In genomic region chr15:47717036-47717611, GRCh38 we compare ENCODE assay signal across 8 cellular contexts. TPM values are rescaled to one million over a fixed set of nuclear protein-coding genes. Genes with fewer than 3 reads are reported as not detected.
DNase-seq lines count a peak whose midpoint lies in the region; ATAC-seq and TF ChIP-seq lines count a peak whose summit lies in the region.

SEMA6D (plus strand) TSS chr15:47717505; CDS start chr15:47759799, 42,294 bp downstream.

- H3K27ac Mint-ChIP-seq in stimulated activated effector memory CD8-positive, alpha-beta T cell treated with anti-CD3 and anti-CD28 coated beads, Interleukin-12 subunit alpha, Interleukin-12 subunit beta, amount 100 ng/mL, for 72 hours = no peak within 1 kb of the TSS

- H3K9me3 Mint-ChIP-seq in stimulated activated effector memory CD8-positive, alpha-beta T cell treated with anti-CD3 and anti-CD28 coated beads, Interleukin-12 subunit alpha, Interleukin-12 subunit beta, amount 100 ng/mL, for 72 hours = no peaks in the 10 kb centered on the region

- TF ChIP-seq POLR2A in prostate gland (IDR thresholded peaks at IDR 0.05) = peak; percentile 3

- no peaks in the 10 kb centered on the region for H3K36me3 ChIP-seq in prostate gland

- peak within 1 kb of the TSS; percentile 62 to 76 for H3K27ac ChIP-seq in prostate gland

- no peaks in the 10 kb centered on the region for H3K36me3 Mint-ChIP-seq in stimulated activated effector memory CD8-positive, alpha-beta T cell treated with anti-CD3 and anti-CD28 coated beads, Interleukin-12 subunit alpha, Interleukin-12 subunit beta, amount 100 ng/mL, for 72 hours

- 1% methylated on average over 39 of the region's 40 CpGs for WGBS in prostate gland

- intact Hi-C loops in prostate gland (cut with DNase I) = loop anchor here (5.0 kb wide), 1 partner anchor 520 kb away; no protein-coding TSS in a partner anchor

- ATAC-seq in GM18511 (IDR thresholded peaks at IDR 0.05; ENCODE audit: unreplicated experiment) = no peak
- no peak for ATAC-seq in stimulated activated effector memory CD8-positive, alpha-beta T cell treated with anti-CD3 and anti-CD28 coated beads, Interleukin-12 subunit alpha, Interleukin-12 subunit beta, amount 100 ng/mL, for 72 hours

- no peaks in the 10 kb centered on the region for H3K4me1 ChIP-seq in prostate gland (replicated peaks)

- no peaks in the 10 kb centered on the region for H3K4me1 Mint-ChIP-seq in stimulated activated effector memory CD8-positive, alpha-beta T cell treated with anti-CD3 and anti-CD28 coated beads, Interleukin-12 subunit alpha, Interleukin-12 subunit beta, amount 100 ng/mL, for 72 hours

- TF ChIP-seq CTCF in prostate gland (IDR thresholded peaks at IDR 0.05) = peak in 3 of 4 experiments; percentile 18 to 60 (median 35)

- no peaks in the 10 kb centered on the region for H3K9me3 ChIP-seq in prostate gland

- no peaks in the 10 kb centered on the region for H3K27me3 ChIP-seq in prostate gland (replicated peaks; ENCODE audit: insufficient read depth)

- DNase-seq in EH (ENCODE audit: low read depth) (peak; percentile 74), NCI-H2029 treated with DMSO at 0.1 percent for 48 hours (lab: John Stamatoyannopoulos, UW) (peak; percentile 9), astrocyte of the hippocampus (ENCODE audit: low read depth, low spot score) (peak; percentile 90), hypothalamus (lab: John Stamatoyannopoulos, UW) (peak in 50 of 51 donors; percentile 19 to 88 (median 74)), prostate gland (ENCODE audit: low spot score) (peak; percentile 79), GF-D8 (lab: John Stamatoyannopoulos, UW) (no peak)
- DNase-seq in stimulated activated effector memory CD8-positive, alpha-beta T cell treated with anti-CD3 and anti-CD28 coated beads, Interleukin-12 subunit alpha, Interleukin-12 subunit beta, amount 100 ng/mL, for 72 hours (ENCODE audit: low spot score in 2 of 2) = no peak

- H3K4me3 ChIP-seq in prostate gland = peak within 1 kb of the TSS; percentile 49 to 56

- H3K4me3 Mint-ChIP-seq in stimulated activated effector memory CD8-positive, alpha-beta T cell treated with anti-CD3 and anti-CD28 coated beads, Interleukin-12 subunit alpha, Interleukin-12 subunit beta, amount 100 ng/mL, for 72 hours = no peak within 1 kb of the TSS

RNA-seq across cellular contexts. Expression of gene SEMA6D, which starts in this region (rescaled TPM):
- total RNA-seq in prostate gland = 10 to 100 TPM in 1 of 2 donors, 1 to 10 TPM in 1; 9.8 to 18.1 TPM

Comparison
In these comparisons a context has a peak if more than half of its experiments do, and no peak if none do; other contexts are left out.
1. DNase-seq: peak in EH (single experiment), NCI-H2029 treated with DMSO at 0.1 percent for 48 hours (single experiment), astrocyte of the hippocampus (single experiment), hypothalamus (50 of 51) and prostate gland (single experiment); none in GF-D8 (single experiment) and stimulated activated effector memory CD8-positive, alpha-beta T cell treated with anti-CD3 and anti-CD28 coated beads, Interleukin-12 subunit alpha, Interleukin-12 subunit beta, amount 100 ng/mL, for 72 hours (0 of 2).